In genomic region chr1:201505505-201505893, GRCh38 we compare ENCODE assay signal across 2 cellular contexts.
TF ChIP-seq lines count a peak whose summit lies in the region.

No MANE protein-coding gene starts in this region.

TF ChIP-seq in GM12878, 131 proteins besides CTCF, POLR2A, EP300 and RAD21:
- TF ChIP-seq PAX5 (IDR thresholded peaks at IDR 0.05; ENCODE audit: borderline replicate concordance, low read depth, low read length) (no peak), BCLAF1 (IDR thresholded peaks at IDR 0.05) (no peak), SMAD5 (IDR thresholded peaks at IDR 0.05; ENCODE audit: low read depth) (no peak), IRF3 (IDR thresholded peaks at IDR 0.05) (no peak), CBX3 (IDR thresholded peaks at IDR 0.05; ENCODE audit: borderline replicate concordance, low read depth) (no peak), MTA3 (IDR thresholded peaks at IDR 0.05; ENCODE audit: borderline replicate concordance, low read length) (no peak), SMC3 (IDR thresholded peaks at IDR 0.05; ENCODE audit: borderline replicate concordance, low read length) (no peak), SPI1 (IDR thresholded peaks at IDR 0.05; ENCODE audit: borderline replicate concordance, insufficient read depth, low read depth, low read length) (no peak), BRCA1 (IDR thresholded peaks at IDR 0.05; ENCODE audit: low read depth, low read length) (no peak), BHLHE40 (IDR thresholded peaks at IDR 0.05; ENCODE audit: borderline replicate concordance in 1 of 2, low read depth in 2 of 2, low read length in 1 of 2) (no peak)
- TF ChIP-seq, protein P1, sequence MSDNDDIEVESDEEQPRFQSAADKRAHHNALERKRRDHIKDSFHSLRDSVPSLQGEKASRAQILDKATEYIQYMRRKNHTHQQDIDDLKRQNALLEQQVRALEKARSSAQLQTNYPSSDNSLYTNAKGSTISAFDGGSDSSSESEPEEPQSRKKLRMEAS (IDR thresholded peaks at IDR 0.05; ENCODE audit: low read depth, low read length): no peak
- TF ChIP-seq, protein P2, sequence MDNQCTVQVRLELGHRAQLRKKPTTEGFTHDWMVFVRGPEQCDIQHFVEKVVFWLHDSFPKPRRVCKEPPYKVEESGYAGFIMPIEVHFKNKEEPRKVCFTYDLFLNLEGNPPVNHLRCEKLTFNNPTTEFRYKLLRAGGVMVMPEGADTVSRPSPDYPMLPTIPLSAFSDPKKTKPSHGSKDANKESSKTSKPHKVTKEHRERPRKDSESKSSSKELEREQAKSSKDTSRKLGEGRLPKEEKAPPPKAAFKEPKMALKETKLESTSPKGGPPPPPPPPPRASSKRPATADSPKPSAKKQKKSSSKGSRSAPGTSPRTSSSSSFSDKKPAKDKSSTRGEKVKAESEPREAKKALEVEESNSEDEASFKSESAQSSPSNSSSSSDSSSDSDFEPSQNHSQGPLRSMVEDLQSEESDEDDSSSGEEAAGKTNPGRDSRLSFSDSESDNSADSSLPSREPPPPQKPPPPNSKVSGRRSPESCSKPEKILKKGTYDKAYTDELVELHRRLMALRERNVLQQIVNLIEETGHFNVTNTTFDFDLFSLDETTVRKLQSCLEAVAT (IDR thresholded peaks at IDR 0.05): no peak
- TF ChIP-seq, protein P3, sequence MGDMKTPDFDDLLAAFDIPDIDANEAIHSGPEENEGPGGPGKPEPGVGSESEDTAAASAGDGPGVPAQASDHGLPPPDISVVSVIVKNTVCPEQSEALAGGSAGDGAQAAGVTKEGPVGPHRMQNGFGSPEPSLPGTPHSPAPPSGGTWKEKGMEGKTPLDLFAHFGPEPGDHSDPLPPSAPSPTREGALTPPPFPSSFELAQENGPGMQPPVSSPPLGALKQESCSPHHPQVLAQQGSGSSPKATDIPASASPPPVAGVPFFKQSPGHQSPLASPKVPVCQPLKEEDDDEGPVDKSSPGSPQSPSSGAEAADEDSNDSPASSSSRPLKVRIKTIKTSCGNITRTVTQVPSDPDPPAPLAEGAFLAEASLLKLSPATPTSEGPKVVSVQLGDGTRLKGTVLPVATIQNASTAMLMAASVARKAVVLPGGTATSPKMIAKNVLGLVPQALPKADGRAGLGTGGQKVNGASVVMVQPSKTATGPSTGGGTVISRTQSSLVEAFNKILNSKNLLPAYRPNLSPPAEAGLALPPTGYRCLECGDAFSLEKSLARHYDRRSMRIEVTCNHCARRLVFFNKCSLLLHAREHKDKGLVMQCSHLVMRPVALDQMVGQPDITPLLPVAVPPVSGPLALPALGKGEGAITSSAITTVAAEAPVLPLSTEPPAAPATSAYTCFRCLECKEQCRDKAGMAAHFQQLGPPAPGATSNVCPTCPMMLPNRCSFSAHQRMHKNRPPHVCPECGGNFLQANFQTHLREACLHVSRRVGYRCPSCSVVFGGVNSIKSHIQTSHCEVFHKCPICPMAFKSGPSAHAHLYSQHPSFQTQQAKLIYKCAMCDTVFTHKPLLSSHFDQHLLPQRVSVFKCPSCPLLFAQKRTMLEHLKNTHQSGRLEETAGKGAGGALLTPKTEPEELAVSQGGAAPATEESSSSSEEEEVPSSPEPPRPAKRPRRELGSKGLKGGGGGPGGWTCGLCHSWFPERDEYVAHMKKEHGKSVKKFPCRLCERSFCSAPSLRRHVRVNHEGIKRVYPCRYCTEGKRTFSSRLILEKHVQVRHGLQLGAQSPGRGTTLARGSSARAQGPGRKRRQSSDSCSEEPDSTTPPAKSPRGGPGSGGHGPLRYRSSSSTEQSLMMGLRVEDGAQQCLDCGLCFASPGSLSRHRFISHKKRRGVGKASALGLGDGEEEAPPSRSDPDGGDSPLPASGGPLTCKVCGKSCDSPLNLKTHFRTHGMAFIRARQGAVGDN (IDR thresholded peaks at IDR 0.05): no peak
- TF ChIP-seq, protein P4, sequence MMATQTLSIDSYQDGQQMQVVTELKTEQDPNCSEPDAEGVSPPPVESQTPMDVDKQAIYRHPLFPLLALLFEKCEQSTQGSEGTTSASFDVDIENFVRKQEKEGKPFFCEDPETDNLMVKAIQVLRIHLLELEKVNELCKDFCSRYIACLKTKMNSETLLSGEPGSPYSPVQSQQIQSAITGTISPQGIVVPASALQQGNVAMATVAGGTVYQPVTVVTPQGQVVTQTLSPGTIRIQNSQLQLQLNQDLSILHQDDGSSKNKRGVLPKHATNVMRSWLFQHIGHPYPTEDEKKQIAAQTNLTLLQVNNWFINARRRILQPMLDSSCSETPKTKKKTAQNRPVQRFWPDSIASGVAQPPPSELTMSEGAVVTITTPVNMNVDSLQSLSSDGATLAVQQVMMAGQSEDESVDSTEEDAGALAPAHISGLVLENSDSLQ (IDR thresholded peaks at IDR 0.05): no peak

TF ChIP-seq in HepG2, 621 proteins besides CTCF, POLR2A, EP300 and RAD21:
- TF ChIP-seq EZH2 (conservative IDR thresholded peaks at IDR 0.05; ENCODE audit: low read depth, low read length): no peak
- TF ChIP-seq RELA (CRISPR knock-in tag; IDR thresholded peaks at IDR 0.05): no peak
- TF ChIP-seq MXD4 (CRISPR knock-in tag; IDR thresholded peaks at IDR 0.05): no peak
- no peak for TF ChIP-seq U2AF1 (optimal IDR thresholded peaks at IDR 0.05; ENCODE audit: low read depth, low read length)
- TF ChIP-seq GABPB1 (CRISPR knock-in tag; IDR thresholded peaks at IDR 0.05): no peak
- no peak for TF ChIP-seq NFIC (IDR thresholded peaks at IDR 0.05; ENCODE audit: low read length)
- TF ChIP-seq FOSL1 (CRISPR knock-in tag; IDR thresholded peaks at IDR 0.05; ENCODE audit: borderline replicate concordance): no peak
- no peak for TF ChIP-seq ARID2 (CRISPR knock-in tag; IDR thresholded peaks at IDR 0.05; ENCODE audit: borderline replicate concordance)
- TF ChIP-seq ZNF773 (CRISPR knock-in tag; IDR thresholded peaks at IDR 0.05; ENCODE audit: borderline replicate concordance): no peak
- no peak for TF ChIP-seq SMAD3 (CRISPR knock-in tag; IDR thresholded peaks at IDR 0.05)
- no peak for TF ChIP-seq SRSF1 (optimal IDR thresholded peaks at IDR 0.05; ENCODE audit: low read depth, low read length)
- no peak for TF ChIP-seq ZNF510 (CRISPR knock-in tag; IDR thresholded peaks at IDR 0.05; ENCODE audit: low read depth)
- TF ChIP-seq MYC (CRISPR knock-in tag; IDR thresholded peaks at IDR 0.05; ENCODE audit: borderline replicate concordance): no peak
- TF ChIP-seq FOXC1 (CRISPR knock-in tag; IDR thresholded peaks at IDR 0.05; ENCODE audit: borderline replicate concordance): no peak
- no peak for TF ChIP-seq HOXA7 (CRISPR knock-in tag; IDR thresholded peaks at IDR 0.05)
- no peak for TF ChIP-seq ZNF615 (CRISPR knock-in tag; IDR thresholded peaks at IDR 0.05; ENCODE audit: borderline replicate concordance)
- no peak for TF ChIP-seq PAX8 (CRISPR knock-in tag; IDR thresholded peaks at IDR 0.05; ENCODE audit: borderline replicate concordance)
- no peak for TF ChIP-seq KLF6 (CRISPR knock-in tag; IDR thresholded peaks at IDR 0.05)
